Comparison of ENCODE assay signal across 8 cellular contexts in genomic region chr13:113489549-113490495, GRCh38. TPM values are rescaled to one million over a fixed set of nuclear protein-coding genes. Genes with fewer than 3 reads are reported as not detected.
DNase-seq lines count a peak whose midpoint lies in the region; ATAC-seq lines count a peak whose summit lies in the region.

No MANE protein-coding gene starts in this region.

- peak; percentile 19 for ATAC-seq in GM21619 (IDR thresholded peaks at IDR 0.05; ENCODE audit: unreplicated experiment)
- peak; percentile 5 for ATAC-seq in left lobe of liver

- no peaks in the 10 kb centered on the region for H3K9me3 Mint-ChIP-seq in IgD-negative memory B cell
- no peaks in the 10 kb centered on the region for H3K9me3 Mint-ChIP-seq in T-helper 2 cell treated with Interferon-gamma antibody and Interleukin-4, amounts not matched to agents 5 μg/mL and 100 μg/mL, for 36 hours

- peak overlapping the region; percentile 16 to 67 (median 52) for H3K27ac Mint-ChIP-seq in IgD-negative memory B cell
- peak overlapping the region; percentile 82 for H3K27ac Mint-ChIP-seq in T-helper 2 cell treated with Interferon-gamma antibody and Interleukin-4, amounts not matched to agents 5 μg/mL and 100 μg/mL, for 36 hours

- H3K36me3 Mint-ChIP-seq in IgD-negative memory B cell = peaks cover 2% of the 10 kb centered on the region
- H3K36me3 Mint-ChIP-seq in T-helper 2 cell treated with Interferon-gamma antibody and Interleukin-4, amounts not matched to agents 5 μg/mL and 100 μg/mL, for 36 hours (ENCODE audit: low read depth) = peaks cover 4% of the 10 kb centered on the region

- peaks cover 35 to 49% (median 48%) of the 10 kb centered on the region in 3 donors for H3K4me1 Mint-ChIP-seq in IgD-negative memory B cell
- H3K4me1 Mint-ChIP-seq in T-helper 2 cell treated with Interferon-gamma antibody and Interleukin-4, amounts not matched to agents 5 μg/mL and 100 μg/mL, for 36 hours (ENCODE audit: low read depth) = peaks cover 43% of the 10 kb centered on the region

- peak overlapping the region; percentile 52 for H3K27ac ChIP-seq in caudate nucleus (ENCODE audit: low read depth, low read length)

- H3K27me3 Mint-ChIP-seq in IgD-negative memory B cell = no peaks in the 10 kb centered on the region
- no peaks in the 10 kb centered on the region for H3K27me3 Mint-ChIP-seq in T-helper 2 cell treated with Interferon-gamma antibody and Interleukin-4, amounts not matched to agents 5 μg/mL and 100 μg/mL, for 36 hours (ENCODE audit: low read depth)

- H3K4me3 Mint-ChIP-seq in IgD-negative memory B cell = peak overlapping the region; percentile 82 to 98 (median 91)
- H3K4me3 Mint-ChIP-seq in T-helper 2 cell treated with Interferon-gamma antibody and Interleukin-4, amounts not matched to agents 5 μg/mL and 100 μg/mL, for 36 hours = peak overlapping the region; percentile 95

- peak; percentile 23 for DNase-seq in Daoy (ENCODE audit: low read depth)
- peak; percentile 9 for DNase-seq in T-helper 2 cell treated with Interferon-gamma antibody and Interleukin-4, amounts not matched to agents 5 μg/mL and 100 μg/mL, for 36 hours (ENCODE audit: low spot score)
- DNase-seq in caudate nucleus (lab: John Stamatoyannopoulos, UW) = peak in 28 of 61 donors; percentile 18 to 75 (median 52)
- peak; percentile 46 for DNase-seq in left lobe of liver (ENCODE audit: low spot score)
- peak; percentile 22 to 24 for DNase-seq in stimulated activated CD4-positive, alpha-beta T cell treated with anti-CD3 and anti-CD28 coated beads, Interleukin-2, amount 100 ng/mL, for 48 hours
- DNase-seq in effector CD8-positive, alpha-beta T cell (lab: John Stamatoyannopoulos, UW) = no peak

RNA-seq across cellular contexts. Expression of gene DCUN1D2, which starts 0.7 kb away (rescaled TPM):
- 8.2 and 13.8 TPM in 2 replicates for total RNA-seq in Daoy (2014; rRNA removed; shearing (Covaris generic))
- 10.2 TPM for polyA plus RNA-seq in IgD-negative memory B cell
- 10.0 TPM for total RNA-seq in left lobe of liver

RNA-seq across cellular contexts. Expression of gene ADPRHL1, which starts 36.5 kb away (rescaled TPM):
- 0.95 and 1.4 TPM in 2 replicates for total RNA-seq in Daoy (2014; rRNA removed; shearing (Covaris generic))
- polyA plus RNA-seq in IgD-negative memory B cell = 0.19 TPM
- 1.2 TPM for total RNA-seq in left lobe of liver
